18 cellular contexts compared by ENCODE assay signal in genomic region chr21:24829397-24829796, GRCh38.
A peak's percentile ranks its signal among the peaks of the same experiment; 100 is the strongest.
DNase-seq lines count a peak whose midpoint lies in the region; ATAC-seq and TF ChIP-seq lines count a peak whose summit lies in the region.
"Had no signal": no experiment of that assay in that cellular context is flagged by ENCODE, and none has a peak within 500 bp of the region (broad histone marks: within the 10 kb centered on the region; RNA-seq: fewer than 3 reads in every experiment).

No MANE protein-coding gene starts in this region.

- ATAC-seq in heart right ventricle, result no peak
- no peak for ATAC-seq in naive thymus-derived CD8-positive, alpha-beta T cell

- peaks cover 11% of the 10 kb centered on the region for H3K4me1 ChIP-seq in cardiac muscle cell (ENCODE audit: low read depth)
- H3K4me1 ChIP-seq in heart right ventricle, result no peaks in the 10 kb centered on the region

- H3K36me3 ChIP-seq in cardiac muscle cell (no peaks in the 10 kb centered on the region), heart right ventricle (no peaks in the 10 kb centered on the region), WERI-Rb-1 (no peaks in the 10 kb centered on the region)

- H3K27ac ChIP-seq in cardiac muscle cell (peak overlapping the region; percentile 4), heart right ventricle (peak overlapping the region in 1 of 10 donors; percentile 11), WERI-Rb-1 (no peak overlapping the region), substantia nigra (ENCODE audit: low read depth, low read length, poor library complexity, severe bottlenecking) (no peak overlapping the region)

- no peaks in the 10 kb centered on the region for H3K4me1 Mint-ChIP-seq in naive thymus-derived CD8-positive, alpha-beta T cell
- H3K4me1 Mint-ChIP-seq: CD8-positive, alpha-beta memory T cell had no signal

- no peak overlapping the region for H3K4me3 ChIP-seq in cardiac muscle cell
- H3K4me3 ChIP-seq in heart right ventricle, result no peak overlapping the region
- H3K4me3 ChIP-seq in WERI-Rb-1 (ENCODE audit: low read depth, low read length), result no peak overlapping the region

- intact Hi-C loops in heart right ventricle (cut with DNase I), result loop anchor here in 1 of 10 donors (10.0 kb wide), 1 partner anchor 55 kb away; no protein-coding TSS in a partner anchor

- H3K27me3 ChIP-seq in cardiac muscle cell, result no peaks in the 10 kb centered on the region
- H3K27me3 ChIP-seq in heart right ventricle, result no peaks in the 10 kb centered on the region
- no peaks in the 10 kb centered on the region for H3K27me3 ChIP-seq in WERI-Rb-1 (ENCODE audit: insufficient read depth, low read depth, severe bottlenecking)

- no peaks in the 10 kb centered on the region for H3K36me3 Mint-ChIP-seq in naive thymus-derived CD8-positive, alpha-beta T cell
- H3K36me3 Mint-ChIP-seq: CD8-positive, alpha-beta memory T cell had no signal

- no peak overlapping the region for H3K4me3 Mint-ChIP-seq in naive thymus-derived CD8-positive, alpha-beta T cell
- H3K4me3 Mint-ChIP-seq: CD8-positive, alpha-beta memory T cell had no signal

- H3K9me3 Mint-ChIP-seq in naive thymus-derived CD8-positive, alpha-beta T cell, result peaks cover 0 to 1% (median 0%) of the 10 kb centered on the region in 9 donors

- DNase-seq in cardiac muscle cell (ENCODE audit: low read depth in 1 of 2, low spot score in 1 of 2) (peak in 1 of 2 donors; percentile 52), heart right ventricle (no peak), OCI-M1 (lab: John Stamatoyannopoulos, UW) (peak; percentile 65), WERI-Rb-1 (peak; percentile 34), NCI-H2029 treated with DMSO at 0.1 percent for 48 hours (lab: John Stamatoyannopoulos, UW) (no peak), substantia nigra (lab: John Stamatoyannopoulos, UW) (no peak)
- no peak for DNase-seq in naive thymus-derived CD8-positive, alpha-beta T cell
- DNase-seq: C1 segment of cervical spinal cord; CD8-positive, alpha-beta memory T cell; DMS 273 treated with DMSO at 0.1 percent for 48 hours; H7; KBM-7; MV-4-11; NCI-H187; NCI-H2171; NCI-H526; NK-92 treated with Interleukin-12 subunit alpha and Interleukin-12 subunit beta, amount 100 ng/mL, for 24 hours; SIG-M5 had no signal

- TF ChIP-seq CTCF in cardiac muscle cell (IDR thresholded peaks at IDR 0.05; ENCODE audit: low read depth, low read length) (no peak), heart right ventricle (IDR thresholded peaks at IDR 0.05) (no peak), WERI-Rb-1 (IDR thresholded peaks at IDR 0.05; ENCODE audit: low read depth, low read length) (no peak)

- WGBS in heart right ventricle, 2 donors, result 15 to 17% methylated on average over 1 of the region's 1 CpG

- H3K9me3 ChIP-seq in cardiac muscle cell (ENCODE audit: low read depth) (no peaks in the 10 kb centered on the region), heart right ventricle (no peaks in the 10 kb centered on the region), WERI-Rb-1 (ENCODE audit: severe bottlenecking) (no peaks in the 10 kb centered on the region)

- POLR2A ChIA-PET in naive thymus-derived CD8-positive, alpha-beta T cell (lab: Charles Lee), result no interaction called here

- H3K27ac Mint-ChIP-seq in naive thymus-derived CD8-positive, alpha-beta T cell, result no peak overlapping the region
- H3K27ac Mint-ChIP-seq: CD8-positive, alpha-beta memory T cell had no signal

- no peaks in the 10 kb centered on the region for H3K27me3 Mint-ChIP-seq in naive thymus-derived CD8-positive, alpha-beta T cell
- H3K27me3 Mint-ChIP-seq: CD8-positive, alpha-beta memory T cell had no signal

Comparison
In these comparisons a context has a peak if more than half of its experiments do, and no peak if none do; other contexts are left out.
1. DNase-seq: peak in OCI-M1 (single experiment) and WERI-Rb-1 (single experiment); none in heart right ventricle (0 of 2), NCI-H2029 treated with DMSO at 0.1 percent for 48 hours (single experiment), substantia nigra (0 of 49) and naive thymus-derived CD8-positive, alpha-beta T cell (0 of 10).